In the genomic region with DNA sequence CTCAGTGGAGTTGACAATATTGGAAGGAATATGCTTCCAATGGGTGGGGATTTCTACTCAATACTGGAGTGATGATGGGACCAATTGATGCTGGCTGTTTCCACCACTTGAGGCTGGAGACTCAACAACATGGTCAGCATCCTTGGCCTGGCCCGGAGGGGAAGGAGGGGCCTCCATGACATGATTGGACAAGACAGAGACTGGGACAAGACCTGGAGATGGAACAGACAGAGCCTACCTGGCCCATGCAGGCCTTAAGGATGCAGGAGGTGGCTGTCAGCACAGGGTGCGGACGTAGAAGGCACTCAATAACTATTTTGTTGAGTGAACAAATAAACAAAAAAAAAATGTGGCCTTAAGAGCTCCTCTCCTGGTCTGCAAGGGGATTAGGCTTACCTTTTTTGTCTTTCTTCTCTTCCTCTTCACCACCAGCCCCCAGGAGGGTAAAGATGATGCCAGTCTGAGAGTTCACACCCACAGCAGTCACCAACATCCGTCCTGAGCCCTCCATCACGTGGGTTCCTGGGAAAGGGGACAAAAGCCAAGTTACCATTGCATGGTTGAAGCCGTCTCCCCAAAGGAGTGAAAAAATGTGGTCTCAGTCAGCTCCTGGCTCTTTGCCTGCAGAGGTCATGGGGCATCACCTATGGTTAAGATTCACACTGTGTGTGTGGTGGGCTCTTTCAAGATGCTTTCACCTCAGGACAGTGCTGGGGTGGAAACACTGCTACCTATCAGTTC, we compare ENCODE assay signal across 1 cellular context.
TF ChIP-seq lines count a peak whose summit lies in the region.

No MANE protein-coding gene starts in this region.

TF ChIP-seq in GM23338, 12 proteins besides CTCF, POLR2A, EP300 and RAD21 (continued from another document):
- TF ChIP-seq, protein P1, sequence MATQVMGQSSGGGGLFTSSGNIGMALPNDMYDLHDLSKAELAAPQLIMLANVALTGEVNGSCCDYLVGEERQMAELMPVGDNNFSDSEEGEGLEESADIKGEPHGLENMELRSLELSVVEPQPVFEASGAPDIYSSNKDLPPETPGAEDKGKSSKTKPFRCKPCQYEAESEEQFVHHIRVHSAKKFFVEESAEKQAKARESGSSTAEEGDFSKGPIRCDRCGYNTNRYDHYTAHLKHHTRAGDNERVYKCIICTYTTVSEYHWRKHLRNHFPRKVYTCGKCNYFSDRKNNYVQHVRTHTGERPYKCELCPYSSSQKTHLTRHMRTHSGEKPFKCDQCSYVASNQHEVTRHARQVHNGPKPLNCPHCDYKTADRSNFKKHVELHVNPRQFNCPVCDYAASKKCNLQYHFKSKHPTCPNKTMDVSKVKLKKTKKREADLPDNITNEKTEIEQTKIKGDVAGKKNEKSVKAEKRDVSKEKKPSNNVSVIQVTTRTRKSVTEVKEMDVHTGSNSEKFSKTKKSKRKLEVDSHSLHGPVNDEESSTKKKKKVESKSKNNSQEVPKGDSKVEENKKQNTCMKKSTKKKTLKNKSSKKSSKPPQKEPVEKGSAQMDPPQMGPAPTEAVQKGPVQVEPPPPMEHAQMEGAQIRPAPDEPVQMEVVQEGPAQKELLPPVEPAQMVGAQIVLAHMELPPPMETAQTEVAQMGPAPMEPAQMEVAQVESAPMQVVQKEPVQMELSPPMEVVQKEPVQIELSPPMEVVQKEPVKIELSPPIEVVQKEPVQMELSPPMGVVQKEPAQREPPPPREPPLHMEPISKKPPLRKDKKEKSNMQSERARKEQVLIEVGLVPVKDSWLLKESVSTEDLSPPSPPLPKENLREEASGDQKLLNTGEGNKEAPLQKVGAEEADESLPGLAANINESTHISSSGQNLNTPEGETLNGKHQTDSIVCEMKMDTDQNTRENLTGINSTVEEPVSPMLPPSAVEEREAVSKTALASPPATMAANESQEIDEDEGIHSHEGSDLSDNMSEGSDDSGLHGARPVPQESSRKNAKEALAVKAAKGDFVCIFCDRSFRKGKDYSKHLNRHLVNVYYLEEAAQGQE (IDR thresholded peaks at IDR 0.05; ENCODE audit: unreplicated experiment) = no peak
- TF ChIP-seq, protein P2, sequence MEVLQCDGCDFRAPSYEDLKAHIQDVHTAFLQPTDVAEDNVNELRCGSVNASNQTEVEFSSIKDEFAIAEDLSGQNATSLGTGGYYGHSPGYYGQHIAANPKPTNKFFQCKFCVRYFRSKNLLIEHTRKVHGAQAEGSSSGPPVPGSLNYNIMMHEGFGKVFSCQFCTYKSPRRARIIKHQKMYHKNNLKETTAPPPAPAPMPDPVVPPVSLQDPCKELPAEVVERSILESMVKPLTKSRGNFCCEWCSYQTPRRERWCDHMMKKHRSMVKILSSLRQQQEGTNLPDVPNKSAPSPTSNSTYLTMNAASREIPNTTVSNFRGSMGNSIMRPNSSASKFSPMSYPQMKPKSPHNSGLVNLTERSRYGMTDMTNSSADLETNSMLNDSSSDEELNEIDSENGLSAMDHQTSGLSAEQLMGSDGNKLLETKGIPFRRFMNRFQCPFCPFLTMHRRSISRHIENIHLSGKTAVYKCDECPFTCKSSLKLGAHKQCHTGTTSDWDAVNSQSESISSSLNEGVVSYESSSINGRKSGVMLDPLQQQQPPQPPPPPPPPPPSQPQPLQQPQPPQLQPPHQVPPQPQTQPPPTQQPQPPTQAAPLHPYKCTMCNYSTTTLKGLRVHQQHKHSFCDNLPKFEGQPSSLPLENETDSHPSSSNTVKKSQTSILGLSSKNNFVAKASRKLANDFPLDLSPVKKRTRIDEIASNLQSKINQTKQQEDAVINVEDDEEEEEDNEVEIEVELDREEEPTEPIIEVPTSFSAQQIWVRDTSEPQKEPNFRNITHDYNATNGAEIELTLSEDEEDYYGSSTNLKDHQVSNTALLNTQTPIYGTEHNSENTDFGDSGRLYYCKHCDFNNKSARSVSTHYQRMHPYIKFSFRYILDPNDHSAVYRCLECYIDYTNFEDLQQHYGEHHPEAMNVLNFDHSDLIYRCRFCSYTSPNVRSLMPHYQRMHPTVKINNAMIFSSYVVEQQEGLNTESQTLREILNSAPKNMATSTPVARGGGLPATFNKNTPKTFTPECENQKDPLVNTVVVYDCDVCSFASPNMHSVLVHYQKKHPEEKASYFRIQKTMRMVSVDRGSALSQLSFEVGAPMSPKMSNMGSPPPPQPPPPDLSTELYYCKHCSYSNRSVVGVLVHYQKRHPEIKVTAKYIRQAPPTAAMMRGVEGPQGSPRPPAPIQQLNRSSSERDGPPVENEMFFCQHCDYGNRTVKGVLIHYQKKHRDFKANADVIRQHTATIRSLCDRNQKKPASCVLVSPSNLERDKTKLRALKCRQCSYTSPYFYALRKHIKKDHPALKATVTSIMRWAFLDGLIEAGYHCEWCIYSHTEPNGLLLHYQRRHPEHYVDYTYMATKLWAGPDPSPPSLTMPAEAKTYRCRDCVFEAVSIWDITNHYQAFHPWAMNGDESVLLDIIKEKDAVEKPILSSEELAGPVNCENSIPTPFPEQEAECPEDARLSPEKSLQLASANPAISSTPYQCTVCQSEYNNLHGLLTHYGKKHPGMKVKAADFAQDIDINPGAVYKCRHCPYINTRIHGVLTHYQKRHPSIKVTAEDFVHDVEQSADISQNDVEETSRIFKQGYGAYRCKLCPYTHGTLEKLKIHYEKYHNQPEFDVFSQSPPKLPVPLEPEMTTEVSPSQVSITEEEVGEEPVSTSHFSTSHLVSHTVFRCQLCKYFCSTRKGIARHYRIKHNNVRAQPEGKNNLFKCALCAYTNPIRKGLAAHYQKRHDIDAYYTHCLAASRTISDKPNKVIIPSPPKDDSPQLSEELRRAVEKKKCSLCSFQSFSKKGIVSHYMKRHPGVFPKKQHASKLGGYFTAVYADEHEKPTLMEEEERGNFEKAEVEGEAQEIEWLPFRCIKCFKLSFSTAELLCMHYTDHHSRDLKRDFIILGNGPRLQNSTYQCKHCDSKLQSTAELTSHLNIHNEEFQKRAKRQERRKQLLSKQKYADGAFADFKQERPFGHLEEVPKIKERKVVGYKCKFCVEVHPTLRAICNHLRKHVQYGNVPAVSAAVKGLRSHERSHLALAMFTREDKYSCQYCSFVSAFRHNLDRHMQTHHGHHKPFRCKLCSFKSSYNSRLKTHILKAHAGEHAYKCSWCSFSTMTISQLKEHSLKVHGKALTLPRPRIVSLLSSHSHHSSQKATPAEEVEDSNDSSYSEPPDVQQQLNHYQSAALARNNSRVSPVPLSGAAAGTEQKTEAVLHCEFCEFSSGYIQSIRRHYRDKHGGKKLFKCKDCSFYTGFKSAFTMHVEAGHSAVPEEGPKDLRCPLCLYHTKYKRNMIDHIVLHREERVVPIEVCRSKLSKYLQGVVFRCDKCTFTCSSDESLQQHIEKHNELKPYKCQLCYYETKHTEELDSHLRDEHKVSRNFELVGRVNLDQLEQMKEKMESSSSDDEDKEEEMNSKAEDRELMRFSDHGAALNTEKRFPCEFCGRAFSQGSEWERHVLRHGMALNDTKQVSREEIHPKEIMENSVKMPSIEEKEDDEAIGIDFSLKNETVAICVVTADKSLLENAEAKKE (CRISPR knock-in tag; IDR thresholded peaks at IDR 0.05) = no peak
- no peak for TF ChIP-seq ZNF114 (CRISPR knock-in tag; IDR thresholded peaks at IDR 0.05)
- no peak for TF ChIP-seq NANOG (IDR thresholded peaks at IDR 0.05; ENCODE audit: borderline replicate concordance)
- TF ChIP-seq EZH2phosphoT487 (IDR thresholded peaks at IDR 0.05; ENCODE audit: unreplicated experiment) = no peak
